In the genomic region with DNA sequence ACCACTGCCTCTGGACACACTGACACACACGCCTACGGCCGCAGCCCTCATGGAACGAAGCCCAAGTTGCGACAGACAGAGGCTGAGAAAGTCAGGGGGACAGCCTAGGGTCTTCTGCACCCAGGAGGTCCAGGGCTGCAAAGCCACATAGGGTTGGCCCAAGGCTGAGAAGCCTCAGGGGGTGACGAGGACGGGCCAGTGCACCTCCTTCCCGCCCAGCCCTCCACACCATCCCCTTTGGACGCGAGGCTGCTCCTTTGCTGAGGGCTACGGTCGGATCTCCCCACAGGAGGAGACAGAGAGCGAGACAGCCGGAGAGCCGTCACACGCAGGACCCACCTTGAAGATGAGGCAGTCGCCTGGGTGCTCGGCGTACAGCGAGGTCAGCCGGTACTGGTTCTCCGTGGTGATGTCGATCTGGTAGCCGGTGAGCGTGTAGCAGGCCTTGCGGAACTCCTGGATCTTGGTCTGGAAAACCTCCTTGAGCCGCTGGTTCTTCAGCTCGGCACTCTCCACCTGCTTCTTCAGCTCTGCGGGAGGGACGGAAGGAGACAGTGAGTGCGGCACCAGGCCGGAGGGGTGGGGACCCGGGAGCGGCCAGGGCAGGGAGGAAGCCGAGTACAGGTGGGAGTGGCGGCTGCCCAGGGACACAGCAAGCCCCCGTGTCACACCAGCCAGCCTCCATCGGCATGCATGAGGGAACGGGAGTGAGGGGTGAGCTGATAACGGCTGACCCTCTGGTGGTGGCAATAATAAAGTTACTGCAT, we compare ENCODE assay signal across 17 cellular contexts.
"Had no signal": no experiment of that assay in that cellular context is flagged by ENCODE, and none has a peak within 500 bp of the region (broad histone marks: within the 10 kb centered on the region; RNA-seq: fewer than 3 reads in every experiment).

No MANE protein-coding gene starts in this region.

- H3K36me3 Mint-ChIP-seq: neural progenitor cell had no signal

- ATAC-seq: activated CD4-positive, CD25-positive, alpha-beta regulatory T cell treated with anti-CD3 and anti-CD28 coated beads, Interleukin-2, amount 50 U/mL, for 24 hours; activated naive CD8-positive, alpha-beta T cell treated with anti-CD3 and anti-CD28 coated beads, Interleukin-2, amount 50 U/mL, for 24 hours; T-helper 17 cell had no signal

- H3K9ac ChIP-seq: neural progenitor cell had no signal

- H3K27ac Mint-ChIP-seq: activated naive CD8-positive, alpha-beta T cell treated with anti-CD3 and anti-CD28 coated beads, Interleukin-2, amount 50 U/mL, for 24 hours; activated T-helper 1 cell treated with anti-CD3 and anti-CD28 coated beads, Interleukin-12 subunit alpha, Interleukin-12 subunit beta, Interleukin-2, Interleukin-4 antibody, amounts not matched to agents 30 ng/mL and 10 ng/mL and 1 ng/mL, durations not matched to agents 14 hours and 24 hours and 36 hours; neural progenitor cell; T-helper 17 cell had no signal

- H3K4me3 Mint-ChIP-seq: activated naive CD8-positive, alpha-beta T cell treated with anti-CD3 and anti-CD28 coated beads, Interleukin-2, amount 50 U/mL, for 24 hours; activated T-helper 1 cell treated with anti-CD3 and anti-CD28 coated beads, Interleukin-12 subunit alpha, Interleukin-12 subunit beta, Interleukin-2, Interleukin-4 antibody, amounts not matched to agents 30 ng/mL and 10 ng/mL and 1 ng/mL, durations not matched to agents 14 hours and 24 hours and 36 hours; neural progenitor cell; T-helper 17 cell had no signal

- H3K9me3 Mint-ChIP-seq: activated naive CD8-positive, alpha-beta T cell treated with anti-CD3 and anti-CD28 coated beads, Interleukin-2, amount 50 U/mL, for 24 hours; activated T-helper 1 cell treated with anti-CD3 and anti-CD28 coated beads, Interleukin-12 subunit alpha, Interleukin-12 subunit beta, Interleukin-2, Interleukin-4 antibody, amounts not matched to agents 30 ng/mL and 10 ng/mL and 1 ng/mL, durations not matched to agents 14 hours and 24 hours and 36 hours; neural progenitor cell had no signal

- H3K27me3 Mint-ChIP-seq: activated naive CD8-positive, alpha-beta T cell treated with anti-CD3 and anti-CD28 coated beads, Interleukin-2, amount 50 U/mL, for 24 hours; T-helper 17 cell had no signal

- H3K4me1 ChIP-seq: neural progenitor cell, pancreas, thyroid gland, uterus had no signal

- H3K9me3 ChIP-seq: pancreas, thyroid gland, uterus had no signal

- H3K4me3 ChIP-seq: dorsolateral prefrontal cortex, lung, neural progenitor cell, pancreas, thyroid gland, uterus had no signal

- H3K27me3 ChIP-seq: dorsolateral prefrontal cortex, neural progenitor cell, pancreas, thyroid gland, uterus had no signal

- H3K4me2 ChIP-seq: neural progenitor cell had no signal

- H3K36me3 ChIP-seq: neural progenitor cell, pancreas, uterus had no signal

- DNase-seq: activated CD4-positive, alpha-beta T cell treated with anti-CD3 and anti-CD28 coated beads, Interleukin-2, amount 50 U/mL, for 1 hour; activated naive CD4-positive, alpha-beta T cell; activated naive CD8-positive, alpha-beta T cell treated with anti-CD3 and anti-CD28 coated beads, Interleukin-2, amount 50 U/mL, for 24 hours; aorta; dorsolateral prefrontal cortex; erythroblast; midbrain; stimulated activated CD4-positive, alpha-beta T cell treated with anti-CD3 and anti-CD28 coated beads, Interleukin-12 subunit alpha, Interleukin-12 subunit beta, amount 100 ng/mL, for 4 hours; stimulated activated CD4-positive, alpha-beta T cell treated with anti-CD3 and anti-CD28 coated beads, Interleukin-2, amount 100 ng/mL, for 24 hours; T-helper 17 cell; thyroid gland; uterus had no signal

- H3K27ac ChIP-seq: dorsolateral prefrontal cortex, neural progenitor cell, pancreas, thyroid gland, uterus had no signal

- H3K4me1 Mint-ChIP-seq: activated naive CD8-positive, alpha-beta T cell treated with anti-CD3 and anti-CD28 coated beads, Interleukin-2, amount 50 U/mL, for 24 hours had no signal
